ENCODE assay signal across 8 cellular contexts in genomic region chr17:49494937-49495841, GRCh38. TPM values are rescaled to one million over a fixed set of nuclear protein-coding genes. Genes with fewer than 3 reads are reported as not detected.
DNase-seq lines count a peak whose midpoint lies in the region; ATAC-seq and TF ChIP-seq lines count a peak whose summit lies in the region.

A gene with protein sequence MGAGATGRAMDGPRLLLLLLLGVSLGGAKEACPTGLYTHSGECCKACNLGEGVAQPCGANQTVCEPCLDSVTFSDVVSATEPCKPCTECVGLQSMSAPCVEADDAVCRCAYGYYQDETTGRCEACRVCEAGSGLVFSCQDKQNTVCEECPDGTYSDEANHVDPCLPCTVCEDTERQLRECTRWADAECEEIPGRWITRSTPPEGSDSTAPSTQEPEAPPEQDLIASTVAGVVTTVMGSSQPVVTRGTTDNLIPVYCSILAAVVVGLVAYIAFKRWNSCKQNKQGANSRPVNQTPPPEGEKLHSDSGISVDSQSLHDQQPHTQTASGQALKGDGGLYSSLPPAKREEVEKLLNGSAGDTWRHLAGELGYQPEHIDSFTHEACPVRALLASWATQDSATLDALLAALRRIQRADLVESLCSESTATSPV (plus strand): TSS chr17:49495293. CDS start chr17:49495418, 125 bp downstream.

- in situ Hi-C loops in transverse colon (cut with MboI; ENCODE audit: low pct_ligation_motif_present in 1 of 4, low pct_unique_long_range_greater_than_20kb in 1 of 4, low sequenced_read_pairs in 3 of 4): loop anchor here in 2 of 4 donors (10.0 kb wide), 2 partner anchors 60 kb away; no protein-coding TSS in a partner anchor

- no peak for TF ChIP-seq POLR2A in transverse colon (IDR thresholded peaks at IDR 0.05)

- no peaks in the 10 kb centered on the region for H3K36me3 Mint-ChIP-seq in CD8-positive, alpha-beta memory T cell
- no peaks in the 10 kb centered on the region for H3K36me3 Mint-ChIP-seq in activated T-cell treated with anti-CD3 and anti-CD28 coated beads, Interleukin-2, amount 50 U/mL, for 72 hours (ENCODE audit: insufficient read depth in 2 of 2)
- no peaks in the 10 kb centered on the region for H3K36me3 Mint-ChIP-seq in neural crest cell (ENCODE audit: low read depth)

- intact Hi-C loops in transverse colon (cut with DNase I; ENCODE audit: low total_unique reads): loop anchor here (2.0 kb wide), 1 partner anchor 60 kb away; no protein-coding TSS in a partner anchor

- peak; percentile 71 to 72 for ATAC-seq in activated T-cell treated with anti-CD3 and anti-CD28 coated beads, Interleukin-2, amount 50 U/mL, for 72 hours (replicated peaks in 1 of 2)
- ATAC-seq in foreskin keratinocyte (peak; percentile 38), HG02852 (IDR thresholded peaks at IDR 0.05; ENCODE audit: unreplicated experiment) (no peak)

- DNase-seq in CD8-positive, alpha-beta memory T cell: peak; percentile 46 to 62 (median 52)
- DNase-seq in H4 (ENCODE audit: low spot score): peak; percentile 44
- peak; percentile 24 for DNase-seq in NCI-H82 treated with DMSO at 0.1 percent for 48 hours (lab: John Stamatoyannopoulos, UW; ENCODE audit: unreplicated experiment)
- DNase-seq in activated T-cell treated with anti-CD3 and anti-CD28 coated beads, Interleukin-2, amount 50 U/mL, for 72 hours: peak; percentile 55 to 62
- no peak for DNase-seq in foreskin keratinocyte
- peak; percentile 42 for DNase-seq in neural crest cell (ENCODE audit: low read depth, low spot score)
- peak; percentile 33 for DNase-seq in transverse colon

- POLR2A ChIA-PET in CD8-positive, alpha-beta memory T cell (lab: Charles Lee): no interaction called here

- no peak for TF ChIP-seq EP300 in transverse colon (IDR thresholded peaks at IDR 0.05; ENCODE audit: low read depth)

- peaks cover 19 to 37% (median 24%) of the 10 kb centered on the region in 3 donors for H3K4me1 Mint-ChIP-seq in CD8-positive, alpha-beta memory T cell
- H3K4me1 Mint-ChIP-seq in activated T-cell treated with anti-CD3 and anti-CD28 coated beads, Interleukin-2, amount 50 U/mL, for 72 hours (ENCODE audit: low read depth): peaks cover 8% of the 10 kb centered on the region
- peaks cover 52% of the 10 kb centered on the region for H3K4me1 Mint-ChIP-seq in neural crest cell

- H3K9me3 Mint-ChIP-seq in CD8-positive, alpha-beta memory T cell: no peaks in the 10 kb centered on the region
- H3K9me3 Mint-ChIP-seq in activated T-cell treated with anti-CD3 and anti-CD28 coated beads, Interleukin-2, amount 50 U/mL, for 72 hours: no peaks in the 10 kb centered on the region
- no peaks in the 10 kb centered on the region for H3K9me3 Mint-ChIP-seq in neural crest cell

- H3K4me1 ChIP-seq in CD8-positive, alpha-beta memory T cell (ENCODE audit: insufficient read depth, low read length): peaks cover 29% of the 10 kb centered on the region
- H3K4me1 ChIP-seq in foreskin keratinocyte (no peaks in the 10 kb centered on the region), transverse colon (peaks cover 18 to 33% (median 32%) of the 10 kb centered on the region in 4 donors)

- H3K9me3 ChIP-seq in CD8-positive, alpha-beta memory T cell (ENCODE audit: low read length): no peaks in the 10 kb centered on the region
- H3K9me3 ChIP-seq in transverse colon: no peaks in the 10 kb centered on the region

- peak; percentile 38 for TF ChIP-seq CTCF in foreskin keratinocyte (conservative IDR thresholded peaks at IDR 0.05)
- peak; percentile 17 for TF ChIP-seq CTCF in neural crest cell (conservative IDR thresholded peaks at IDR 0.05)
- no peak for TF ChIP-seq CTCF in transverse colon (IDR thresholded peaks at IDR 0.05)

- CTCF ChIA-PET in CD8-positive, alpha-beta memory T cell (lab: Charles Lee): interaction anchor here (0.7 to 3.4 kb wide), 6 partner anchors 8 to 87 kb away, joined by 3 to 25 read pairs (median 4); no protein-coding TSS in a partner anchor

- peaks cover 33% of the 10 kb centered on the region for H3K27me3 ChIP-seq in CD8-positive, alpha-beta memory T cell (ENCODE audit: insufficient read depth, low read length, poor library complexity, severe bottlenecking)
- peaks cover 54% of the 10 kb centered on the region for H3K27me3 ChIP-seq in foreskin keratinocyte
- peaks cover 64% of the 10 kb centered on the region for H3K27me3 ChIP-seq in transverse colon

- H3K36me3 ChIP-seq in CD8-positive, alpha-beta memory T cell (ENCODE audit: insufficient read depth, low read length): no peaks in the 10 kb centered on the region
- H3K36me3 ChIP-seq in transverse colon: no peaks in the 10 kb centered on the region

- H3K27ac ChIP-seq in CD8-positive, alpha-beta memory T cell (ENCODE audit: low read depth, low read length): no peak within 1 kb of the TSS
- H3K27ac ChIP-seq in foreskin keratinocyte (no peak within 1 kb of the TSS), transverse colon (peak within 1 kb of the TSS in 1 of 4 donors; percentile 35)

- WGBS in transverse colon (ENCODE audit: low coverage in 1 of 2), 2 donors: 2 to 3% methylated on average over 11 to 63 of the region's 81 CpGs

- H3K4me3 ChIP-seq in CD8-positive, alpha-beta memory T cell (ENCODE audit: low read length): peak within 1 kb of the TSS; percentile 55
- peak within 1 kb of the TSS; percentile 25 to 55 (median 33) for H3K4me3 ChIP-seq in transverse colon

- H3K4me3 Mint-ChIP-seq in CD8-positive, alpha-beta memory T cell: peak within 1 kb of the TSS; percentile 74 to 95 (median 80)
- peak within 1 kb of the TSS; percentile 85 to 88 for H3K4me3 Mint-ChIP-seq in activated T-cell treated with anti-CD3 and anti-CD28 coated beads, Interleukin-2, amount 50 U/mL, for 72 hours
- peak within 1 kb of the TSS; percentile 92 for H3K4me3 Mint-ChIP-seq in neural crest cell

- H3K27me3 Mint-ChIP-seq in CD8-positive, alpha-beta memory T cell: peaks cover 26 to 27% of the 10 kb centered on the region in 2 donors
- H3K27me3 Mint-ChIP-seq in activated T-cell treated with anti-CD3 and anti-CD28 coated beads, Interleukin-2, amount 50 U/mL, for 72 hours (ENCODE audit: low read depth): peaks cover 73% of the 10 kb centered on the region
- H3K27me3 Mint-ChIP-seq in neural crest cell (ENCODE audit: low read depth): peaks cover 76% of the 10 kb centered on the region

- H3K27ac Mint-ChIP-seq in CD8-positive, alpha-beta memory T cell: peak within 1 kb of the TSS in 3 of 8 donors; percentile 21 to 61 (median 47)
- peak within 1 kb of the TSS; percentile 62 for H3K27ac Mint-ChIP-seq in activated T-cell treated with anti-CD3 and anti-CD28 coated beads, Interleukin-2, amount 50 U/mL, for 72 hours
- H3K27ac Mint-ChIP-seq in neural crest cell (ENCODE audit: unreplicated experiment): peak within 1 kb of the TSS; percentile 81

RNA-seq across cellular contexts. Expression of the gene that starts here (rescaled TPM):
- total RNA-seq in CD8-positive, alpha-beta memory T cell: under 1 TPM; 0.07 to 0.15 TPM
- 0.37 TPM for polyA plus RNA-seq in CD8-positive, alpha-beta memory T cell
- 0.37 TPM in 2 replicates for total RNA-seq in H4 (2014; rRNA removed; shearing (Covaris generic))
- total RNA-seq in activated T-cell treated with anti-CD3 and anti-CD28 coated beads, Interleukin-2, amount 50 U/mL, for 72 hours: under 1 TPM; 0.14 to 0.28 TPM
- total RNA-seq in foreskin keratinocyte: 0.95 and 2.7 TPM in 2 replicates
- 0.83 and 2.9 TPM in 2 replicates for polyA plus RNA-seq in foreskin keratinocyte
- 322 and 334 TPM in 2 replicates for total RNA-seq in neural crest cell
- 10 to 100 TPM in 2 of 4 donors, 1 to 10 TPM in 2; 3.3 to 19.8 (median 8.2) TPM for total RNA-seq in transverse colon

Comparison
In these comparisons a context has a peak if more than half of its experiments do, and no peak if none do; other contexts are left out.
1. RNA of the gene that starts here (total RNA-seq): 322 to 334 TPM in neural crest cell; 3.3 to 19.8 TPM in transverse colon, 0.95 to 2.7 TPM in foreskin keratinocyte, 0.37 TPM in H4, 0.14 to 0.28 TPM in activated T-cell treated with anti-CD3 and anti-CD28 coated beads, Interleukin-2, amount 50 U/mL, for 72 hours and 0.07 to 0.15 TPM in CD8-positive, alpha-beta memory T cell; every median in the first group is over 10 times any median in the second.
2. Peak in DNase-seq and H3K4me3 ChIP-seq in CD8-positive, alpha-beta memory T cell; RNA of the gene not detected or under 1 TPM.
3. Peak in DNase-seq in H4; RNA of the gene not detected or under 1 TPM.
4. Peak in DNase-seq and ATAC-seq in activated T-cell treated with anti-CD3 and anti-CD28 coated beads, Interleukin-2, amount 50 U/mL, for 72 hours; RNA of the gene not detected or under 1 TPM.
5. DNase-seq: peak in NCI-H82 treated with DMSO at 0.1 percent for 48 hours (single experiment), neural crest cell (single experiment) and transverse colon (single experiment); none in foreskin keratinocyte (0 of 2).
6. CTCF ChIP-seq: peak in foreskin keratinocyte (single experiment) and neural crest cell (single experiment); none in transverse colon (0 of 5).
7. Peak in every context shown above with its lines, with median percentiles within 50 percentile points of each other: H3K4me3 Mint-ChIP-seq.